In genomic region chr5:35617435-35618296, GRCh38 we compare ENCODE assay signal across 8 cellular contexts. TPM values are rescaled to one million over a fixed set of nuclear protein-coding genes. Genes with fewer than 3 reads are reported as not detected.
DNase-seq lines count a peak whose midpoint lies in the region; ATAC-seq and TF ChIP-seq lines count a peak whose summit lies in the region.

TSS of gene SPEF2 (plus strand) at chr5:35617863. CDS start at chr5:35617998, 135 bp downstream.

- no peaks in the 10 kb centered on the region for H4K20me1 ChIP-seq in HCT116 (ENCODE audit: insufficient read depth)
- no peaks in the 10 kb centered on the region for H4K20me1 ChIP-seq in mammary epithelial cell (ENCODE audit: insufficient read depth, low read length)
- H4K20me1 ChIP-seq in Karpas-422 (ENCODE audit: insufficient read depth, low read depth, low read length), result no peaks in the 10 kb centered on the region

- H3K4me2 ChIP-seq in HCT116 (ENCODE audit: low read length) (peak within 1 kb of the TSS; percentile 89), mammary epithelial cell (ENCODE audit: insufficient read depth, low read depth, low read length) (peak within 1 kb of the TSS; percentile 80), Karpas-422 (ENCODE audit: low read depth, low read length, poor library complexity, severe bottlenecking) (no peak within 1 kb of the TSS)

- ATAC-seq in HCT116, result peak; percentile 96

- H3K36me3 ChIP-seq in HCT116 (ENCODE audit: control insufficient read depth in 1 of 2, insufficient read depth in 2 of 2, low read length in 2 of 2), result no peaks in the 10 kb centered on the region
- no peaks in the 10 kb centered on the region for H3K36me3 ChIP-seq in mammary epithelial cell (ENCODE audit: insufficient read depth, low read length)
- no peaks in the 10 kb centered on the region for H3K36me3 ChIP-seq in skeletal muscle tissue (ENCODE audit: control insufficient read depth in 3 of 3, insufficient read depth in 3 of 3, low read length in 3 of 3)
- H3K36me3 ChIP-seq in Karpas-422 (ENCODE audit: insufficient read depth, low read length), result no peaks in the 10 kb centered on the region

- intact Hi-C loops in HCT116 (cut with micrococcal nuclease), result no loop called here
- intact Hi-C loops in mammary epithelial cell (cut with micrococcal nuclease), result loop anchor here (1.0 kb wide), 1 partner anchor 309 kb away; no protein-coding TSS in a partner anchor

- H3K27ac ChIP-seq in HCT116 (ENCODE audit: low read depth, low read length) (peak within 1 kb of the TSS; percentile 57), VCaP (peak within 1 kb of the TSS; percentile 7; the same call in 1 of the 2 replicates), mammary epithelial cell (ENCODE audit: insufficient read depth, low read depth, low read length) (peak within 1 kb of the TSS; percentile 4), skeletal muscle tissue (ENCODE audit: low read depth, low read length) (no peak within 1 kb of the TSS), Karpas-422 (ENCODE audit: low read length) (no peak within 1 kb of the TSS)

- WGBS in mammary epithelial cell (ENCODE audit: low coverage, missing lambda C conversion rate), result 5% methylated on average over 34 of the region's 54 CpGs

- peak; percentile 45 for TF ChIP-seq RAD21 in HCT116 (IDR thresholded peaks at IDR 0.05; ENCODE audit: low read depth)

- BruUV-seq in HCT116 (replicated peaks; lab: Mats Ljungman, UMichigan), result no TSS peak
- no TSS peak for BruUV-seq in mammary epithelial cell (replicated peaks; lab: Mats Ljungman, UMichigan)

- DNase-seq in EL, result peak; percentile 95
- peak; percentile 91 for DNase-seq in HCT116 (ENCODE audit: low read depth, low spot score)
- peak in 2 of 3 experiments; percentile 94 to 97 for DNase-seq in NCI-H1417 (lab: John Stamatoyannopoulos, UW)
- DNase-seq in mammary epithelial cell, result peak; percentile 81
- peak; percentile 88 for DNase-seq in iPS-NIHi11 (ENCODE audit: low spot score)
- no peak for DNase-seq in Karpas-422

- H3K4me1 ChIP-seq in HCT116 (ENCODE audit: control insufficient read depth in 1 of 2, insufficient read depth in 2 of 2, low read length in 2 of 2), result peaks cover 4 to 14% of the 10 kb centered on the region in 2 experiments; a peak in 3 of 4 replicates
- H3K4me1 ChIP-seq in mammary epithelial cell (ENCODE audit: insufficient read depth, low read length), result no peaks in the 10 kb centered on the region
- H3K4me1 ChIP-seq in skeletal muscle tissue (ENCODE audit: control insufficient read depth in 3 of 3, insufficient read depth in 3 of 3, low read length in 3 of 3), result peaks cover 3 to 11% (median 5%) of the 10 kb centered on the region in 3 donors
- no peaks in the 10 kb centered on the region for H3K4me1 ChIP-seq in Karpas-422 (ENCODE audit: low read length)

- H3K27me3 ChIP-seq in HCT116 (ENCODE audit: insufficient read depth, low read length) (no peaks in the 10 kb centered on the region), mammary epithelial cell (ENCODE audit: insufficient read depth, low read length) (no peaks in the 10 kb centered on the region), skeletal muscle tissue (ENCODE audit: control insufficient read depth in 3 of 3, insufficient read depth in 3 of 3, low read length in 3 of 3) (no peaks in the 10 kb centered on the region), Karpas-422 (ENCODE audit: low read length) (no peaks in the 10 kb centered on the region)

- H3K9ac ChIP-seq in HCT116 (ENCODE audit: low read length) (peak within 1 kb of the TSS; percentile 71), mammary epithelial cell (ENCODE audit: insufficient read depth, low read length) (peak within 1 kb of the TSS; percentile 44), skeletal muscle tissue (ENCODE audit: low read depth in 1 of 3, low read length in 3 of 3) (peak within 1 kb of the TSS; percentile 65 to 74 (median 74)), Karpas-422 (ENCODE audit: low read length) (no peak within 1 kb of the TSS)

- H3K9me2 ChIP-seq in HCT116 (ENCODE audit: insufficient read depth), result no peaks in the 10 kb centered on the region
- no peaks in the 10 kb centered on the region; the same call in 1 of the 2 replicates for H3K9me2 ChIP-seq in Karpas-422 (replicated peaks; ENCODE audit: insufficient read depth, low read length)

- CTCF ChIA-PET in HCT116 (lab: Charles Lee) (interaction anchor here (0.6 to 1.7 kb wide), 4 partner anchors 11 to 42 kb away, joined by 3 to 5 read pairs (median 3); no protein-coding TSS in a partner anchor), mammary epithelial cell (lab: Charles Lee; ENCODE audit: low non-redundant PET) (interaction anchor here (0.8 kb wide), 1 partner anchor 27 kb away, joined by 7 read pairs; no protein-coding TSS in a partner anchor)

- H2AFZ ChIP-seq in HCT116 (ENCODE audit: low read depth, low read length, poor library complexity, severe bottlenecking), result peak within 1 kb of the TSS; percentile 91
- H2AFZ ChIP-seq in mammary epithelial cell (ENCODE audit: low read depth, low read length), result peak within 1 kb of the TSS; percentile 95
- H2AFZ ChIP-seq in Karpas-422 (ENCODE audit: low read length), result no peak within 1 kb of the TSS

- H3K79me2 ChIP-seq in HCT116 (ENCODE audit: insufficient read depth, low read length), result no peaks in the 10 kb centered on the region
- no peaks in the 10 kb centered on the region for H3K79me2 ChIP-seq in mammary epithelial cell (ENCODE audit: insufficient read depth, low read length)
- no peaks in the 10 kb centered on the region for H3K79me2 ChIP-seq in Karpas-422 (ENCODE audit: low read length)

- POLR2A ChIA-PET in HCT116 (lab: Charles Lee), result no interaction called here

- TF ChIP-seq POLR2A in HCT116 (IDR thresholded peaks at IDR 0.05; ENCODE audit: borderline replicate concordance, extremely low read depth, insufficient read depth, insufficient read length), result no peak

- in situ Hi-C loops in mammary epithelial cell (cut with MboI; ENCODE audit: low sequenced_read_pairs in 2 of 2), result no loop called here

- RAD21 ChIA-PET in HCT116 (lab: Charles Lee; ENCODE audit: low non-redundant PET in 1 of 2, low total read pairs in 2 of 2, uncharacterized antibody in 2 of 2, unreplicated experiment in 2 of 2), result no interaction called here

- TF ChIP-seq CTCF in HCT116 (IDR thresholded peaks at IDR 0.05 in 2 of 3, conservative IDR thresholded peaks at IDR 0.05 in 1 of 3; ENCODE audit: borderline replicate concordance in 1 of 3, insufficient read depth in 1 of 3, low read depth in 2 of 3, low read length in 2 of 3), result peak; percentile 77 to 86 (median 80)
- TF ChIP-seq CTCF in VCaP (conservative IDR thresholded peaks at IDR 0.05), result peak; percentile 94
- peak; percentile 76 to 81 for TF ChIP-seq CTCF in mammary epithelial cell (conservative IDR thresholded peaks at IDR 0.05 in 1 of 2, IDR thresholded peaks at IDR 0.05 in 1 of 2; ENCODE audit: extremely low read depth in 1 of 2, insufficient read depth in 1 of 2, low read depth in 1 of 2, low read length in 2 of 2)

- H3K9me3 ChIP-seq in HCT116 (ENCODE audit: control insufficient read depth in 1 of 2, insufficient read depth in 1 of 2, low read depth in 1 of 2, low read length in 2 of 2) (no peaks in the 10 kb centered on the region), mammary epithelial cell (replicated peaks; ENCODE audit: insufficient read depth, low read length) (no peaks in the 10 kb centered on the region), skeletal muscle tissue (ENCODE audit: control insufficient read depth in 3 of 3, low read length in 3 of 3) (no peaks in the 10 kb centered on the region), Karpas-422 (ENCODE audit: low read length) (peaks cover 6% of the 10 kb centered on the region; the same call in 1 of the 2 replicates)

- H3K4me3 ChIP-seq in HCT116 (replicated peaks in 1 of 2; ENCODE audit: low read depth in 1 of 2, low read length in 2 of 2) (peak within 1 kb of the TSS; percentile 86 to 89), mammary epithelial cell (replicated peaks in 1 of 3; ENCODE audit: insufficient read depth in 1 of 3, low read depth in 2 of 3, low read length in 3 of 3) (peak within 1 kb of the TSS; percentile 61 to 79 (median 75)), skeletal muscle tissue (ENCODE audit: low read length in 3 of 3) (peak within 1 kb of the TSS; percentile 81 to 88 (median 85)), Karpas-422 (ENCODE audit: low read length) (no peak within 1 kb of the TSS)

- dilution Hi-C loops in mammary epithelial cell (cut with HindIII; ENCODE audit: low sequenced_read_pairs), result no loop called here

TF ChIP-seq in HCT116, 20 proteins besides CTCF, POLR2A, EP300 and RAD21 (continues in another document):
- TF ChIP-seq TCF7L2 (IDR thresholded peaks at IDR 0.05; ENCODE audit: borderline replicate concordance, extremely low read depth, insufficient read depth, insufficient read length) (peak; percentile 34), SRF (IDR thresholded peaks at IDR 0.05; ENCODE audit: low read depth) (no peak), EGR1 (IDR thresholded peaks at IDR 0.05; ENCODE audit: low read depth) (no peak), ELF1 (IDR thresholded peaks at IDR 0.05; ENCODE audit: borderline replicate concordance, low read depth) (no peak), ZNF274 (IDR thresholded peaks at IDR 0.05; ENCODE audit: low read depth, low read length) (no peak), EZH2 (IDR thresholded peaks at IDR 0.05) (no peak), ZBTB33 (IDR thresholded peaks at IDR 0.05; ENCODE audit: extremely low read depth, insufficient replicate concordance, low read length) (no peak), JUND (IDR thresholded peaks at IDR 0.05) (no peak)

RNA-seq across cellular contexts. Expression of gene SPEF2, which starts in this region (rescaled TPM):
- total RNA-seq in HCT116 (2021; ENCODE audit: unreplicated experiment) (4.6 TPM), mammary epithelial cell (1 to 10 TPM; 1.6 to 3.5 TPM), skeletal muscle tissue (3.7 TPM)
- 0.81 and 1.3 TPM in 2 replicates for polyA plus RNA-seq in HCT116 (2012)
- 0.99 TPM for polyA plus RNA-seq in mammary epithelial cell
- polyA minus RNA-seq in mammary epithelial cell, result 0.26 TPM
- not detected in 2 replicates for total RNA-seq in Karpas-422 (2014; rRNA removed; shearing (Covaris generic); ENCODE audit: low replicate concordance)

Comparison
In these comparisons a context has a peak if more than half of its experiments do, and no peak if none do; other contexts are left out.
1. H3K27ac ChIP-seq: peak in HCT116 (single experiment), VCaP (single experiment) and mammary epithelial cell (single experiment); none in skeletal muscle tissue (single experiment) and Karpas-422 (single experiment).
2. Peak in every context shown above with its lines, with median percentiles within 50 percentile points of each other: CTCF ChIP-seq.